ENCODE assay signal across 16 cellular contexts in the genomic region with DNA sequence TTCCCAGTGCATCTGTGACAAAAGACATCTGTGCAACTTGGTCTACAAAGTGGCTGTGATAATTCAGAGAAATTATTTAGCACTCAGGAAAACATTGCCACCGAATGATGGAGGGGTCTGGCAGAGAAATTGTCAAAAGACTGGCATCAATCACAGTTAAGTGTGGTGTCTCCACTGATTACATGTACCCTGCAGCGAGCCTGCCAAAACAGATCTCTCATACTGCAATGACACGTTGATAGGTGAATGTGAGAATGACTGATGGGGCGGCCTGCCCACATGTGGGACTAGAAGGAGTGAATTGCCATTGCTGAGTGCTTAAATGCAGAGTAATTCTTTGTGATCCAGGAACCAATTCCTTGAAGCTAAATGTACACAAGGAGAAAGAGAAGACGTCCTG.
"Had no signal": no experiment of that assay in that cellular context is flagged by ENCODE, and none has a peak within 500 bp of the region (broad histone marks: within the 10 kb centered on the region; RNA-seq: fewer than 3 reads in every experiment).

No MANE protein-coding gene starts in this region.

- DNase-seq: effector memory CD4-positive, alpha-beta T cell; immature natural killer cell; mammary epithelial cell; mucosa of descending colon; naive thymus-derived CD8-positive, alpha-beta T cell; ovary; spleen; stimulated activated CD4-positive, alpha-beta T cell treated with anti-CD3 and anti-CD28 coated beads, Interleukin-15, amount 100 ng/mL, for 24 hours; stimulated activated CD4-positive, alpha-beta T cell treated with anti-CD3 and anti-CD28 coated beads, Interleukin-1b, Interleukin-23, amount 100 ng/mL, for 48 hours; stimulated activated CD4-positive, alpha-beta T cell treated with anti-CD3 and anti-CD28 coated beads, Interleukin-4, amount 100 ng/mL, for 24 hours; tibial artery; upper lobe of right lung had no signal

- H3K9me3 ChIP-seq: mucosa of descending colon, ovary, tibial artery, upper lobe of right lung, vagina had no signal

- H3K4me1 ChIP-seq: spleen, tibial artery, upper lobe of right lung, vagina had no signal

- H3K27ac ChIP-seq: ovary, spleen, tibial artery, upper lobe of right lung, vagina had no signal

- H3K4me3 ChIP-seq: mucosa of descending colon, ovary, spleen, tibial artery, upper lobe of right lung, vagina had no signal

- ATAC-seq: esophagus mucosa; mucosa of descending colon; naive thymus-derived CD8-positive, alpha-beta T cell; sciatic nerve; stimulated activated memory B cell treated with anti-CD40 and anti-IgM and Interleukin-4, amounts not matched to agents 10 μg/mL and 1 μg/mL and 100 μg/mL, for 72 hours; upper lobe of right lung had no signal

- H3K36me3 ChIP-seq: ovary, spleen, tibial artery, upper lobe of right lung, vagina had no signal

- H3K27me3 ChIP-seq: ovary, spleen, tibial artery, upper lobe of right lung, vagina had no signal
